Comparison of ENCODE assay signal across 8 cellular contexts in the genomic region with DNA sequence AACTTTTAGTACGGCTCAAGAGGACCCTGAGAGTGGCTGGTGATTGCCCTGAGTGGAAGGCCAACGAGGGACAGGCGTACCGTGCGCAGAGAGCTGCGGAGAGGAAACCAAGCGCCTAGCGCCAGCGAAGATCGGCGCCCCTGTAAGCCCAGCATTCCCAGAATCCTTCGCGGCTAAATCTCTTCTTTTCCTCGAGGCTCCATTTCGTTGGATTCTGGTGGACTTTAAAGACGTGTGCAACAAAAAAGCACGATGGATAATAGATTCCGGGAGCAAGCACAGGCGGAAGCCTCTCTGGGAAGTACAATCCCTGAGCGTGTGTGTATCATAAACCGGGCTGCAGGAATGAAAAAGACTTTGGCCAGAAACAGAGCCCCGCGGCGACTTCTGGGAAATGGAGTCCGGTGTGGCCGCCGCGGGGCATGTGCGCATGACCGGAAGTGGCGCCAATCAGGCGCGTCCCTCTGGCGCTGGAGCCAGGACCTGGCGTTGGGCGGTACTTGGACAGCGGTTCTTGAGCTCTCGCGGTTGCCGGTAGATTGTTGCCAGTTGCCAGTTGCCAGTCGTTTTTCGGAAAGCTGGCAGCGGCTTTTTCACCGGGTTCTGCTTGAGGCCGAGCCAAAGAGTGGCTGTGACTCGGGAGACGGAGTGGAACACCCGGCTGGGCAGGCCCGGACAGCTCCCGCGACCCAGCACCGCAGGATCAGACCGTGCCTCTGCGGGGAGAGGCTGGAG. TPM values are rescaled to one million over a fixed set of nuclear protein-coding genes. Genes with fewer than 3 reads are reported as not detected.
DNase-seq lines count a peak whose midpoint lies in the region; ATAC-seq, FAIRE-seq and TF ChIP-seq lines count a peak whose summit lies in the region.

Gene ZNF79, plus strand, starts transcription at position 449 of the 735 bp plus-strand sequence. CDS start 406 bp downstream, outside the sequence.

- DNase-seq in AG09309 (ENCODE audit: low read depth): peak; percentile 57
- peak; percentile 87 for DNase-seq in NCI-H345 (lab: John Stamatoyannopoulos, UW)
- peak; percentile 95 for DNase-seq in WTC11 (ENCODE audit: low spot score)
- DNase-seq in bronchial epithelial cell (ENCODE audit: low read depth): peak; percentile 84
- peak; percentile 90 to 92 (median 91) for DNase-seq in immature natural killer cell
- peak; percentile 95 for DNase-seq in small intestine

- H3K9me3 Mint-ChIP-seq in WTC11 (no peaks in the 10 kb centered on the region), immature natural killer cell (no peaks in the 10 kb centered on the region)

- H3K9me3 ChIP-seq in small intestine (ENCODE audit: control insufficient read depth, low read depth): no peaks in the 10 kb centered on the region

- peak within 1 kb of the TSS; percentile 96 for H3K4me3 ChIP-seq in AG09309 (ENCODE audit: control insufficient read depth, low read depth, low read length)
- peak within 1 kb of the TSS; percentile 58 for H3K4me3 ChIP-seq in bronchial epithelial cell (ENCODE audit: low read depth, low read length)
- H3K4me3 ChIP-seq in small intestine (ENCODE audit: low read depth in 1 of 2, low read length in 2 of 2): peak within 1 kb of the TSS; percentile 61 to 91

- 0 to 1% (median 1%) methylated on average over 54 of the region's 54 CpGs for WGBS in small intestine, 3 donors

- POLR2A ChIA-PET in WTC11 (lab: Charles Lee): interaction anchor here (0.6 to 1.4 kb wide), 9 partner anchors 8 to 198 kb away, joined by 3 to 9 read pairs (median 3); partner anchors contain the start of genes LRSAM1, RPL12 and SLC2A8

- peak within 1 kb of the TSS; percentile 49 to 95 for H3K27ac ChIP-seq in small intestine (ENCODE audit: low read depth in 1 of 2, low read length in 1 of 2)

- H3K27ac Mint-ChIP-seq in WTC11: peak within 1 kb of the TSS; percentile 99
- peak within 1 kb of the TSS; percentile 95 to 98 (median 96) for H3K27ac Mint-ChIP-seq in immature natural killer cell

- CTCF ChIA-PET in WTC11 (lab: Charles Lee): interaction anchor here (0.9 to 1.4 kb wide), 13 partner anchors 27 to 520 kb away, joined by 3 to 12 read pairs (median 3); partner anchors contain the start of genes LRSAM1, RPL12, SLC2A8 and TOR2A

- peaks cover 2 to 12% of the 10 kb centered on the region in 2 donors for H3K4me1 ChIP-seq in small intestine (ENCODE audit: control insufficient read depth in 2 of 2, insufficient read depth in 1 of 2, low read depth in 1 of 2, low read length in 1 of 2)

- H3K36me3 ChIP-seq in bronchial epithelial cell (ENCODE audit: control insufficient read depth, insufficient read depth, low read length) (peaks cover 3% of the 10 kb centered on the region), small intestine (ENCODE audit: control insufficient read depth in 2 of 2, insufficient read depth in 2 of 2, low read length in 2 of 2) (no peaks in the 10 kb centered on the region)

- peaks cover 17% of the 10 kb centered on the region for H3K36me3 Mint-ChIP-seq in WTC11
- H3K36me3 Mint-ChIP-seq in immature natural killer cell: no peaks in the 10 kb centered on the region

- H3K27me3 ChIP-seq in bronchial epithelial cell (ENCODE audit: control insufficient read depth, insufficient read depth, low read length) (no peaks in the 10 kb centered on the region), small intestine (ENCODE audit: control insufficient read depth in 2 of 2, insufficient read depth in 2 of 2, low read length in 2 of 2) (no peaks in the 10 kb centered on the region)

- H3K27me3 Mint-ChIP-seq in WTC11 (ENCODE audit: low read depth) (no peaks in the 10 kb centered on the region), immature natural killer cell (ENCODE audit: low read depth in 3 of 3) (peaks cover 5 to 7% (median 6%) of the 10 kb centered on the region in 3 donors)

- H3K4me3 Mint-ChIP-seq in WTC11 (peak within 1 kb of the TSS; percentile 98), immature natural killer cell (peak within 1 kb of the TSS; percentile 98 to 99 (median 99))

- FAIRE-seq in bronchial epithelial cell (lab: Jason Lieb, UNC) (no peak), small intestine (lab: Jason Lieb, UNC) (no peak)

- ATAC-seq in GM19035 (IDR thresholded peaks at IDR 0.05; ENCODE audit: unreplicated experiment): peak; percentile 86
- ATAC-seq in HG03280 (IDR thresholded peaks at IDR 0.05; ENCODE audit: unreplicated experiment): peak; percentile 84
- ATAC-seq in WTC11: peak; percentile 90

- TF ChIP-seq CTCF in AG09309 (IDR thresholded peaks at IDR 0.05; ENCODE audit: control insufficient read depth, insufficient read depth, low read depth, low read length, missing control alignments): no peak
- TF ChIP-seq CTCF in WTC11 (IDR thresholded peaks at IDR 0.05): no peak
- TF ChIP-seq CTCF in bronchial epithelial cell (IDR thresholded peaks at IDR 0.05; ENCODE audit: insufficient read depth, low read length, severe bottlenecking): no peak

- H3K4me1 Mint-ChIP-seq in WTC11 (peaks cover 29% of the 10 kb centered on the region), immature natural killer cell (peaks cover 39 to 54% of the 10 kb centered on the region in 2 donors)

TF ChIP-seq in WTC11, 78 proteins besides CTCF, POLR2A, EP300 and RAD21 (continues in another document):
- TF ChIP-seq SP1 (CRISPR knock-in tag; conservative IDR thresholded peaks at IDR 0.05) (peak; percentile 43; the same call in 1 of the 2 replicates), NFYB (CRISPR knock-in tag; conservative IDR thresholded peaks at IDR 0.05; ENCODE audit: low read depth) (no peak), ZNF396 (CRISPR knock-in tag; IDR thresholded peaks at IDR 0.05; ENCODE audit: borderline replicate concordance) (no peak), ETV6 (CRISPR knock-in tag; IDR thresholded peaks at IDR 0.05) (0 out of 2 replicates have a peak, but pooled peaks have one; percentile 13), ZNF416 (CRISPR knock-in tag; IDR thresholded peaks at IDR 0.05) (no peak), ZNF423 (CRISPR knock-in tag; IDR thresholded peaks at IDR 0.05) (no peak), ZNF317 (CRISPR knock-in tag; IDR thresholded peaks at IDR 0.05; ENCODE audit: borderline replicate concordance, low read depth) (no peak), ZNF219 (CRISPR knock-in tag; IDR thresholded peaks at IDR 0.05; ENCODE audit: borderline replicate concordance) (no peak), CDX4 (CRISPR knock-in tag; IDR thresholded peaks at IDR 0.05; ENCODE audit: borderline replicate concordance) (no peak), CREM (CRISPR knock-in tag; IDR thresholded peaks at IDR 0.05) (peak; percentile 97), NR1H2 (CRISPR knock-in tag; IDR thresholded peaks at IDR 0.05) (no peak)
- TF ChIP-seq, protein P1, sequence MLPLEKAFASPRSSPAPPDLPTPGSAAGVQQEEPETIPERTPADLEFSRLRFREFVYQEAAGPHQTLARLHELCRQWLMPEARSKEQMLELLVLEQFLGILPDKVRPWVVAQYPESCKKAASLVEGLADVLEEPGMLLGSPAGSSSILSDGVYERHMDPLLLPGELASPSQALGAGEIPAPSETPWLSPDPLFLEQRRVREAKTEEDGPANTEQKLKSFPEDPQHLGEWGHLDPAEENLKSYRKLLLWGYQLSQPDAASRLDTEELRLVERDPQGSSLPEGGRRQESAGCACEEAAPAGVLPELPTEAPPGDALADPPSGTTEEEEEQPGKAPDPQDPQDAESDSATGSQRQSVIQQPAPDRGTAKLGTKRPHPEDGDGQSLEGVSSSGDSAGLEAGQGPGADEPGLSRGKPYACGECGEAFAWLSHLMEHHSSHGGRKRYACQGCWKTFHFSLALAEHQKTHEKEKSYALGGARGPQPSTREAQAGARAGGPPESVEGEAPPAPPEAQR (CRISPR knock-in tag; IDR thresholded peaks at IDR 0.05): no peak
- TF ChIP-seq, protein P2, sequence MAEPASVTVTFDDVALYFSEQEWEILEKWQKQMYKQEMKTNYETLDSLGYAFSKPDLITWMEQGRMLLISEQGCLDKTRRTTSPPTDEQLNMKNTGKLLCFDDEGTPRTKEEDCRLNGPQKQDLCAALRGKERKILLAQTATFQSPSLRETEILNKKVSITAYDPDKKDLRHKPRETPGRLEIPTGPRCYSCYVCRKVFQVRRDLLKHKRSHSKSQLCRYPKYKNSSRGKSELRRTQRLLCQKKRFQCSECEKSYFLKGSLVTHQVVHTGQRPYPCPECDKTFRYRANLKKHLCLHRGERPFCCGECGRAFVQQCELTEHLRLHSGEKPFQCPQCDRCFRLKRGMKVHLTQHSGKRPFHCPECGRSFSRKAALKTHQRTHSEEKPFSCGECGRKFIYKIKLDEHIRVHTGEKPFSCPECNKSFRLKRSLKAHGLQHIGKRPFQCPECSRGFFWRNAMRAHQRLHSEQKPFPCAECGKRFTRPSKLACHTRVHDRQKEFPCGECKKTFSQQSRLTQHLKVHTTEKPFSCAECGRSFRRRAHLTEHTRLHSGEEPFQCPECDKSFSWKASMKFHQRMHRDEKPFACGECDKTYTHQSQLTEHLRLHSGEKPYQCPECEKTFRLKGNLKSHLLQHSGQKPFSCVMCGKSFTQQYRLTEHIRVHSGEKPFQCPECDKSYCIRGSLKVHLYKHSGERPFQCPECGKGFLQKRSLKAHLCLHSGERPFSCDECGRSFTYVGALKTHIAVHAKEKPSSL (CRISPR knock-in tag; conservative IDR thresholded peaks at IDR 0.05): no peak
- TF ChIP-seq, protein P3, sequence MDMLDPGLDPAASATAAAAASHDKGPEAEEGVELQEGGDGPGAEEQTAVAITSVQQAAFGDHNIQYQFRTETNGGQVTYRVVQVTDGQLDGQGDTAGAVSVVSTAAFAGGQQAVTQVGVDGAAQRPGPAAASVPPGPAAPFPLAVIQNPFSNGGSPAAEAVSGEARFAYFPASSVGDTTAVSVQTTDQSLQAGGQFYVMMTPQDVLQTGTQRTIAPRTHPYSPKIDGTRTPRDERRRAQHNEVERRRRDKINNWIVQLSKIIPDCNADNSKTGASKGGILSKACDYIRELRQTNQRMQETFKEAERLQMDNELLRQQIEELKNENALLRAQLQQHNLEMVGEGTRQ (CRISPR knock-in tag; IDR thresholded peaks at IDR 0.05): peak; percentile 68

RNA-seq across cellular contexts. Expression of gene ZNF79, which starts in this region (rescaled TPM):
- total RNA-seq in WTC11 (2021) (7.6 to 9.0 TPM (median 7.7 TPM) in 3 replicates), bronchial epithelial cell (12.8 and 14.0 TPM in 2 replicates)
- polyA plus RNA-seq in immature natural killer cell (10 to 100 TPM in 1 of 3 donors, 1 to 10 TPM in 2; 4.0 to 10.9 (median 5.1) TPM), small intestine (1 to 10 TPM; 2.4 to 4.1 (median 2.5) TPM)

Comparison
In these comparisons a context has a peak if more than half of its experiments do, and no peak if none do; other contexts are left out.
1. Peak in every context shown above with its lines: DNase-seq, ATAC-seq, H3K4me3 ChIP-seq and H3K27ac ChIP-seq.